ENCODE assay signal across 14 cellular contexts in the genomic region with DNA sequence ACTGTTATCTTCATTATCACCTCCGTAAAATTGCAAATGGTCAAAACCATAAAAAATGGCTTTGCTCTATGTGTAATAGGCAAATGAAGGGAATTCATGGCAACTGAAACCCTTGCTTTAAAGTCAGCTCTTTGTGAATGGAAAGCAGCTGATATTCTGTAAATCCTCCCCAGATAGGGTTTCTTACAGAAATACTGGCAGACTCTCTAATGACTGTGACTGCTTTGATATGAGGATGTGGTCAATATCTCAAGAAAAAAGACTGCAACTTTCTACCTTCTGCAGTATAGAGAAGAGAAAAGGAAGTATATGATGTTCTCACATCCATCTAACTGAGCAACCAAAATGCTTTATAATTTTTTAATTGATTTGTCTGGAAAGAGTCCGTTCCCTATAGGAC.
A peak's percentile ranks its signal among the peaks of the same experiment; 100 is the strongest.
DNase-seq lines count a peak whose midpoint lies in the region; ATAC-seq and TF ChIP-seq lines count a peak whose summit lies in the region.
"Had no signal": no experiment of that assay in that cellular context is flagged by ENCODE, and none has a peak within 500 bp of the region (broad histone marks: within the 10 kb centered on the region; RNA-seq: fewer than 3 reads in every experiment).

No MANE protein-coding gene starts in this region.

- no CpG with 5 or more reads among the region's 2 CpGs for WGBS in trophoblast cell (ENCODE audit: extremely low coverage, insufficient coverage, insufficient read length)

- no peak overlapping the region for H4K91ac ChIP-seq in trophoblast cell (ENCODE audit: low read depth, low read length)

- H2AK5ac ChIP-seq in trophoblast cell (ENCODE audit: low read length): no peak overlapping the region

- H4K12ac ChIP-seq in trophoblast cell (ENCODE audit: low read depth, low read length): no peak overlapping the region

- H3K4ac ChIP-seq in trophoblast cell (ENCODE audit: low read depth, low read length): no peak overlapping the region

- H3K9me3 Mint-ChIP-seq in CD4-positive, alpha-beta T cell: no peaks in the 10 kb centered on the region
- no peaks in the 10 kb centered on the region for H3K9me3 Mint-ChIP-seq in T-helper 1 cell treated with Interleukin-12 subunit alpha and Interleukin-12 subunit beta and Interleukin-4 antibody, amounts not matched to agents 30 μg/mL and 1 μg/mL, for 36 hours
- no peaks in the 10 kb centered on the region for H3K9me3 Mint-ChIP-seq in memory B cell

- peaks cover 0 to 5% of the 10 kb centered on the region in 2 experiments for H3K4me1 ChIP-seq in trophoblast cell (ENCODE audit: control insufficient read depth in 1 of 2, insufficient read depth in 2 of 2, low read length in 2 of 2)

- peak; percentile 3 to 12 for DNase-seq in AML-193 (lab: John Stamatoyannopoulos, UW)
- DNase-seq in CD4-positive, alpha-beta T cell: no peak
- DNase-seq in memory B cell (ENCODE audit: low spot score in 2 of 2): no peak
- DNase-seq in Right ventricle myocardium superior: no peak
- DNase-seq in trophoblast cell: no peak
- DNase-seq in stimulated activated naive CD4-positive, alpha-beta T cell treated with Interleukin-2 at 50 U/mL for 16 hours (lab: John Stamatoyannopoulos, UW): no peak
- DNase-seq: amygdala, IMR-90, NCI-H1092 treated with DMSO at 0.1 percent for 48 hours, NCI-H2227 treated with DMSO at 0.1 percent for 48 hours, substantia nigra had no signal

- H4K8ac ChIP-seq in trophoblast cell (ENCODE audit: low read depth, low read length): no peak overlapping the region

- POLR2A ChIA-PET in CD4-positive, alpha-beta T cell (lab: Charles Lee): interaction anchor here (0.6 to 2.3 kb wide), 10 partner anchors 10 to 1711 kb away, joined by 3 to 16 read pairs (median 4); partner anchors contain the start of genes FUBP1 and MIGA1

- no peak overlapping the region for H2BK12ac ChIP-seq in trophoblast cell (ENCODE audit: low read length)

- no peak overlapping the region for H2BK120ac ChIP-seq in trophoblast cell (ENCODE audit: insufficient read depth, low read length, poor library complexity)

- H3K4me1 Mint-ChIP-seq in CD4-positive, alpha-beta T cell (ENCODE audit: low read depth): peaks cover 76% of the 10 kb centered on the region
- peaks cover 50% of the 10 kb centered on the region for H3K4me1 Mint-ChIP-seq in T-helper 1 cell treated with Interleukin-12 subunit alpha and Interleukin-12 subunit beta and Interleukin-4 antibody, amounts not matched to agents 30 μg/mL and 1 μg/mL, for 36 hours (ENCODE audit: low read depth)
- H3K4me1 Mint-ChIP-seq in memory B cell: peaks cover 12% of the 10 kb centered on the region

- no peak overlapping the region for H3K23ac ChIP-seq in trophoblast cell (ENCODE audit: low read length)

- no peaks in the 10 kb centered on the region for H3K36me3 ChIP-seq in trophoblast cell (ENCODE audit: control insufficient read depth in 1 of 2, insufficient read depth in 2 of 2, low read length in 2 of 2)

- H3K27ac ChIP-seq in CD4-positive, alpha-beta T cell (ENCODE audit: low read depth, low read length): no peak overlapping the region
- no peak overlapping the region for H3K27ac ChIP-seq in trophoblast cell (ENCODE audit: low read depth, low read length)

- H3K27me3 ChIP-seq in CD4-positive, alpha-beta T cell (ENCODE audit: control insufficient read depth, insufficient read depth, low read length): no peaks in the 10 kb centered on the region
- no peaks in the 10 kb centered on the region for H3K27me3 ChIP-seq in trophoblast cell (ENCODE audit: insufficient read depth, low read length)

- no peaks in the 10 kb centered on the region for H3K9me3 ChIP-seq in CD4-positive, alpha-beta T cell (ENCODE audit: control insufficient read depth, low read length)
- no peaks in the 10 kb centered on the region for H3K9me3 ChIP-seq in trophoblast cell (ENCODE audit: insufficient read depth, low read depth, low read length)

- no peak overlapping the region for H2BK5ac ChIP-seq in trophoblast cell (ENCODE audit: low read depth, low read length, poor library complexity)

- peak overlapping the region; percentile 77 for H3K27ac Mint-ChIP-seq in CD4-positive, alpha-beta T cell
- peak overlapping the region; percentile 84 for H3K27ac Mint-ChIP-seq in T-helper 1 cell treated with Interleukin-12 subunit alpha and Interleukin-12 subunit beta and Interleukin-4 antibody, amounts not matched to agents 30 μg/mL and 1 μg/mL, for 36 hours
- no peak overlapping the region for H3K27ac Mint-ChIP-seq in memory B cell
- H3K27ac Mint-ChIP-seq: progenitor cell of endocrine pancreas had no signal

- H3K4me3 ChIP-seq in trophoblast cell (ENCODE audit: low read depth, low read length): no peak overlapping the region

- no peak overlapping the region for H3K4me2 ChIP-seq in trophoblast cell (ENCODE audit: low read length)

- intact Hi-C loops in CD4-positive, alpha-beta T cell (cut with DNase I, micrococcal nuclease): loop anchor here in 1 of 2 experiments (2.0 to 5.0 kb wide), 2 partner anchors 17 to 35 kb away; no protein-coding TSS in a partner anchor
- intact Hi-C loops in Right ventricle myocardium superior (cut with DNase I): no loop called here

- no peak overlapping the region for H3K14ac ChIP-seq in trophoblast cell (ENCODE audit: low read length)

- no peaks in the 10 kb centered on the region for H3K27me3 Mint-ChIP-seq in CD4-positive, alpha-beta T cell
- H3K27me3 Mint-ChIP-seq in T-helper 1 cell treated with Interleukin-12 subunit alpha and Interleukin-12 subunit beta and Interleukin-4 antibody, amounts not matched to agents 30 μg/mL and 1 μg/mL, for 36 hours (ENCODE audit: low read depth): no peaks in the 10 kb centered on the region
- H3K27me3 Mint-ChIP-seq in memory B cell: peaks cover 2% of the 10 kb centered on the region
- H3K27me3 Mint-ChIP-seq: progenitor cell of endocrine pancreas had no signal

- CTCF ChIA-PET in CD4-positive, alpha-beta T cell (lab: Charles Lee): no interaction called here

- H3K9ac ChIP-seq in trophoblast cell (ENCODE audit: low read length): no peak overlapping the region

- no peaks in the 10 kb centered on the region for H3K36me3 Mint-ChIP-seq in CD4-positive, alpha-beta T cell (ENCODE audit: low read depth)
- H3K36me3 Mint-ChIP-seq in T-helper 1 cell treated with Interleukin-12 subunit alpha and Interleukin-12 subunit beta and Interleukin-4 antibody, amounts not matched to agents 30 μg/mL and 1 μg/mL, for 36 hours (ENCODE audit: low read depth): peaks cover 8% of the 10 kb centered on the region
- no peaks in the 10 kb centered on the region for H3K36me3 Mint-ChIP-seq in memory B cell

- no peak for TF ChIP-seq CTCF in CD4-positive, alpha-beta T cell (IDR thresholded peaks at IDR 0.05)

- H2AFZ ChIP-seq in trophoblast cell (ENCODE audit: insufficient read depth, low read length, poor library complexity): no peak overlapping the region

- peak; percentile 92 for ATAC-seq in CD4-positive, alpha-beta T cell (ENCODE audit: poor library complexity)
- ATAC-seq in memory B cell (ENCODE audit: low read depth) (peak; percentile 59), Right ventricle myocardium superior (ENCODE audit: poor library complexity) (no peak)
- ATAC-seq: left lobe of liver had no signal

- H3K79me1 ChIP-seq in trophoblast cell (ENCODE audit: low read length): no peaks in the 10 kb centered on the region

- H3K18ac ChIP-seq in trophoblast cell (ENCODE audit: low read length): no peak overlapping the region

- H3K79me2 ChIP-seq in trophoblast cell (ENCODE audit: control insufficient read depth, insufficient read depth, low read length, poor library complexity): no peaks in the 10 kb centered on the region

- H3K4me3 Mint-ChIP-seq in CD4-positive, alpha-beta T cell: peak overlapping the region; percentile 62
- H3K4me3 Mint-ChIP-seq in T-helper 1 cell treated with Interleukin-12 subunit alpha and Interleukin-12 subunit beta and Interleukin-4 antibody, amounts not matched to agents 30 μg/mL and 1 μg/mL, for 36 hours: peak overlapping the region; percentile 57
- H3K4me3 Mint-ChIP-seq in memory B cell: no peak overlapping the region

Comparison
In these comparisons a context has a peak if more than half of its experiments do, and no peak if none do; other contexts are left out.
1. DNase-seq: peak in AML-193 (2 of 2); none in CD4-positive, alpha-beta T cell (0 of 10), memory B cell (0 of 2), Right ventricle myocardium superior (single experiment), trophoblast cell (0 of 2) and stimulated activated naive CD4-positive, alpha-beta T cell treated with Interleukin-2 at 50 U/mL for 16 hours (single experiment).